Comparison of ENCODE assay signal across 1 cellular context in genomic region chr22:17265649-17266248, GRCh38.
TF ChIP-seq lines count a peak whose summit lies in the region.

No MANE protein-coding gene starts in this region.

TF ChIP-seq in H1, 55 proteins besides CTCF, POLR2A, EP300 and RAD21:
- no peak for TF ChIP-seq KDM1A (IDR thresholded peaks at IDR 0.05; ENCODE audit: borderline replicate concordance, low read length)
- TF ChIP-seq ZNF274 (IDR thresholded peaks at IDR 0.05; ENCODE audit: borderline replicate concordance, extremely low read depth, low read length) = no peak
- TF ChIP-seq TBP (IDR thresholded peaks at IDR 0.05; ENCODE audit: low read depth, low read length) = no peak
- TF ChIP-seq ATF2 (IDR thresholded peaks at IDR 0.05; ENCODE audit: low read length) = no peak
- no peak for TF ChIP-seq BRCA1 (IDR thresholded peaks at IDR 0.05; ENCODE audit: low read depth, low read length)
- TF ChIP-seq TAF1 (IDR thresholded peaks at IDR 0.05; ENCODE audit: low read depth, low read length) = no peak
- no peak for TF ChIP-seq CHD2 (IDR thresholded peaks at IDR 0.05; ENCODE audit: low read length)
- no peak for TF ChIP-seq JUN (IDR thresholded peaks at IDR 0.05; ENCODE audit: low read depth, low read length)
- no peak for TF ChIP-seq CTBP2 (IDR thresholded peaks at IDR 0.05; ENCODE audit: borderline replicate concordance, insufficient read depth, insufficient read length, low read length)
- TF ChIP-seq EZH2 (IDR thresholded peaks at IDR 0.05; ENCODE audit: low read depth, low read length, severe bottlenecking) = no peak
